1 cellular context compared by ENCODE assay signal in the genomic region with DNA sequence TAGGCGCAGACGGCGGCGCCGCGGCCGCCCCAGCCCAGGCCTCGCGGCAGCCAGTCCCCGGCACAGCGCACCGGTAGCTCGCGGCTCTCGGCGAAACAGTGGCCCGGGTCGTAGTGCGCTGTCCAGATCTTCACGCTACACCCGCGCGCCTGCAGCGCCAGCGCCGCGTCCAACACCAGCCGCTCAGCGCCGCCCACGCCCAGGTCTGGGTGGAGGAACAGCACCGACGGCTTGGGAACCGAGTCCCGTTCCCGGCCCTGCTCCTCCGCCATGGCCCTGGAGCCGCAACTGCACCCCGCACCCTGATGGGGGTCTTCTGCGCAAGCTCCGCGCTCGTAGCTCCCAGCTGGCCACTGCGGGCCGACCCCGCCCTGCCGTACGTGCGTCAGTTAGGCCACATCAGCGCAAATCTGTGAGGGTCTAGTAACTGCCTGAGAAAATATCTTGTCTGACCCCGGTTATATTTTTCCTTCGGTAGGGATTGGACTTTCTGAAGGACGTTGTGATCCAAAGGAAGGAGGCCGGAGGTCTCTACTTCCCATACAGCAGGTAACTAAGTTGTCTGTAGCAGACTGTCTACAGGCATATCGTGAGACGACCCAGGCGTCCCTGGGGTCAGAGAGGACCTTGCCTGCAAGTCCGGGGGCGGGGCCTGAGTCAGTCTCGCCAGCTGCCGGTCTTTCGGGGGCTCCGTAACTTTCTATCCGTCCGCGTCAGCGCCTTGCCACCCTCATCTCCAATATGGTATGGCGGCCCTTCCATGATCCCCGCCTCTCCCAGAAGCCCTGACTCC.
TF ChIP-seq lines count a peak whose summit lies in the region.

A gene with protein sequence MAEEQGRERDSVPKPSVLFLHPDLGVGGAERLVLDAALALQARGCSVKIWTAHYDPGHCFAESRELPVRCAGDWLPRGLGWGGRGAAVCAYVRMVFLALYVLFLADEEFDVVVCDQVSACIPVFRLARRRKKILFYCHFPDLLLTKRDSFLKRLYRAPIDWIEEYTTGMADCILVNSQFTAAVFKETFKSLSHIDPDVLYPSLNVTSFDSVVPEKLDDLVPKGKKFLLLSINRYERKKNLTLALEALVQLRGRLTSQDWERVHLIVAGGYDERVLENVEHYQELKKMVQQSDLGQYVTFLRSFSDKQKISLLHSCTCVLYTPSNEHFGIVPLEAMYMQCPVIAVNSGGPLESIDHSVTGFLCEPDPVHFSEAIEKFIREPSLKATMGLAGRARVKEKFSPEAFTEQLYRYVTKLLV (minus strand): TSS at position 320 of the 793 bp plus-strand sequence. CDS start 48 bp downstream, at position 272.
A gene (plus strand): TSS at position 660 of the 793 bp plus-strand sequence. CDS start 82 bp downstream, at position 742.

TF ChIP-seq in K562, 482 proteins besides CTCF, POLR2A, EP300 and RAD21 (continued from another document and continues in another):
- TF ChIP-seq, protein P1, sequence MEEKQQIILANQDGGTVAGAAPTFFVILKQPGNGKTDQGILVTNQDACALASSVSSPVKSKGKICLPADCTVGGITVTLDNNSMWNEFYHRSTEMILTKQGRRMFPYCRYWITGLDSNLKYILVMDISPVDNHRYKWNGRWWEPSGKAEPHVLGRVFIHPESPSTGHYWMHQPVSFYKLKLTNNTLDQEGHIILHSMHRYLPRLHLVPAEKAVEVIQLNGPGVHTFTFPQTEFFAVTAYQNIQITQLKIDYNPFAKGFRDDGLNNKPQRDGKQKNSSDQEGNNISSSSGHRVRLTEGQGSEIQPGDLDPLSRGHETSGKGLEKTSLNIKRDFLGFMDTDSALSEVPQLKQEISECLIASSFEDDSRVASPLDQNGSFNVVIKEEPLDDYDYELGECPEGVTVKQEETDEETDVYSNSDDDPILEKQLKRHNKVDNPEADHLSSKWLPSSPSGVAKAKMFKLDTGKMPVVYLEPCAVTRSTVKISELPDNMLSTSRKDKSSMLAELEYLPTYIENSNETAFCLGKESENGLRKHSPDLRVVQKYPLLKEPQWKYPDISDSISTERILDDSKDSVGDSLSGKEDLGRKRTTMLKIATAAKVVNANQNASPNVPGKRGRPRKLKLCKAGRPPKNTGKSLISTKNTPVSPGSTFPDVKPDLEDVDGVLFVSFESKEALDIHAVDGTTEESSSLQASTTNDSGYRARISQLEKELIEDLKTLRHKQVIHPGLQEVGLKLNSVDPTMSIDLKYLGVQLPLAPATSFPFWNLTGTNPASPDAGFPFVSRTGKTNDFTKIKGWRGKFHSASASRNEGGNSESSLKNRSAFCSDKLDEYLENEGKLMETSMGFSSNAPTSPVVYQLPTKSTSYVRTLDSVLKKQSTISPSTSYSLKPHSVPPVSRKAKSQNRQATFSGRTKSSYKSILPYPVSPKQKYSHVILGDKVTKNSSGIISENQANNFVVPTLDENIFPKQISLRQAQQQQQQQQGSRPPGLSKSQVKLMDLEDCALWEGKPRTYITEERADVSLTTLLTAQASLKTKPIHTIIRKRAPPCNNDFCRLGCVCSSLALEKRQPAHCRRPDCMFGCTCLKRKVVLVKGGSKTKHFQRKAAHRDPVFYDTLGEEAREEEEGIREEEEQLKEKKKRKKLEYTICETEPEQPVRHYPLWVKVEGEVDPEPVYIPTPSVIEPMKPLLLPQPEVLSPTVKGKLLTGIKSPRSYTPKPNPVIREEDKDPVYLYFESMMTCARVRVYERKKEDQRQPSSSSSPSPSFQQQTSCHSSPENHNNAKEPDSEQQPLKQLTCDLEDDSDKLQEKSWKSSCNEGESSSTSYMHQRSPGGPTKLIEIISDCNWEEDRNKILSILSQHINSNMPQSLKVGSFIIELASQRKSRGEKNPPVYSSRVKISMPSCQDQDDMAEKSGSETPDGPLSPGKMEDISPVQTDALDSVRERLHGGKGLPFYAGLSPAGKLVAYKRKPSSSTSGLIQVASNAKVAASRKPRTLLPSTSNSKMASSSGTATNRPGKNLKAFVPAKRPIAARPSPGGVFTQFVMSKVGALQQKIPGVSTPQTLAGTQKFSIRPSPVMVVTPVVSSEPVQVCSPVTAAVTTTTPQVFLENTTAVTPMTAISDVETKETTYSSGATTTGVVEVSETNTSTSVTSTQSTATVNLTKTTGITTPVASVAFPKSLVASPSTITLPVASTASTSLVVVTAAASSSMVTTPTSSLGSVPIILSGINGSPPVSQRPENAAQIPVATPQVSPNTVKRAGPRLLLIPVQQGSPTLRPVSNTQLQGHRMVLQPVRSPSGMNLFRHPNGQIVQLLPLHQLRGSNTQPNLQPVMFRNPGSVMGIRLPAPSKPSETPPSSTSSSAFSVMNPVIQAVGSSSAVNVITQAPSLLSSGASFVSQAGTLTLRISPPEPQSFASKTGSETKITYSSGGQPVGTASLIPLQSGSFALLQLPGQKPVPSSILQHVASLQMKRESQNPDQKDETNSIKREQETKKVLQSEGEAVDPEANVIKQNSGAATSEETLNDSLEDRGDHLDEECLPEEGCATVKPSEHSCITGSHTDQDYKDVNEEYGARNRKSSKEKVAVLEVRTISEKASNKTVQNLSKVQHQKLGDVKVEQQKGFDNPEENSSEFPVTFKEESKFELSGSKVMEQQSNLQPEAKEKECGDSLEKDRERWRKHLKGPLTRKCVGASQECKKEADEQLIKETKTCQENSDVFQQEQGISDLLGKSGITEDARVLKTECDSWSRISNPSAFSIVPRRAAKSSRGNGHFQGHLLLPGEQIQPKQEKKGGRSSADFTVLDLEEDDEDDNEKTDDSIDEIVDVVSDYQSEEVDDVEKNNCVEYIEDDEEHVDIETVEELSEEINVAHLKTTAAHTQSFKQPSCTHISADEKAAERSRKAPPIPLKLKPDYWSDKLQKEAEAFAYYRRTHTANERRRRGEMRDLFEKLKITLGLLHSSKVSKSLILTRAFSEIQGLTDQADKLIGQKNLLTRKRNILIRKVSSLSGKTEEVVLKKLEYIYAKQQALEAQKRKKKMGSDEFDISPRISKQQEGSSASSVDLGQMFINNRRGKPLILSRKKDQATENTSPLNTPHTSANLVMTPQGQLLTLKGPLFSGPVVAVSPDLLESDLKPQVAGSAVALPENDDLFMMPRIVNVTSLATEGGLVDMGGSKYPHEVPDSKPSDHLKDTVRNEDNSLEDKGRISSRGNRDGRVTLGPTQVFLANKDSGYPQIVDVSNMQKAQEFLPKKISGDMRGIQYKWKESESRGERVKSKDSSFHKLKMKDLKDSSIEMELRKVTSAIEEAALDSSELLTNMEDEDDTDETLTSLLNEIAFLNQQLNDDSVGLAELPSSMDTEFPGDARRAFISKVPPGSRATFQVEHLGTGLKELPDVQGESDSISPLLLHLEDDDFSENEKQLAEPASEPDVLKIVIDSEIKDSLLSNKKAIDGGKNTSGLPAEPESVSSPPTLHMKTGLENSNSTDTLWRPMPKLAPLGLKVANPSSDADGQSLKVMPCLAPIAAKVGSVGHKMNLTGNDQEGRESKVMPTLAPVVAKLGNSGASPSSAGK (IDR thresholded peaks at IDR 0.05): 0 out of 2 replicates have a peak, but pooled peaks have one; percentile 13
- TF ChIP-seq SMAD1 (IDR thresholded peaks at IDR 0.05; ENCODE audit: low read depth, low read length, partially characterized antibody) (peak; percentile 37), MAFF (IDR thresholded peaks at IDR 0.05; ENCODE audit: low read length) (peak; percentile 32), ZNF589 (CRISPR knock-in tag; IDR thresholded peaks at IDR 0.05; ENCODE audit: low read depth) (0 out of 2 replicates have a peak, but pooled peaks have one; percentile 46), JUND (IDR thresholded peaks at IDR 0.05; ENCODE audit: borderline replicate concordance, low read depth, low read length) (peak; percentile 47; the same call in 1 of the 2 replicates), JUND (tag; IDR thresholded peaks at IDR 0.05; ENCODE audit: borderline replicate concordance, low read depth, low read length) (peak; percentile 58; the same call in 2 of the 3 replicates), RNF2 (IDR thresholded peaks at IDR 0.05) (0 out of 2 replicates have a peak, but pooled peaks have one; percentile 16), SAP30 (IDR thresholded peaks at IDR 0.05; ENCODE audit: borderline replicate concordance, insufficient read depth, low read depth, low read length, poor library complexity, severe bottlenecking) (peak; percentile 67), TAF1 (IDR thresholded peaks at IDR 0.05; ENCODE audit: control insufficient read depth, extremely low read depth, insufficient read depth, low read length, severe bottlenecking) (peak; percentile 68), ARNT (IDR thresholded peaks at IDR 0.05) (0 out of 4 replicates have a peak, but pooled peaks of 1 of the 2 experiments have one; percentile 38), ERF (CRISPR knock-in tag; IDR thresholded peaks at IDR 0.05) (peak; percentile 60; the same call in 1 of the 2 replicates), DDX20 (tag; IDR thresholded peaks at IDR 0.05; ENCODE audit: low read depth) (no peak), ZNF644 (tag; IDR thresholded peaks at IDR 0.05; ENCODE audit: low read depth) (no peak), NFIC (IDR thresholded peaks at IDR 0.05) (peak; percentile 8; the same call in 1 of the 2 replicates)
- TF ChIP-seq, protein P2, sequence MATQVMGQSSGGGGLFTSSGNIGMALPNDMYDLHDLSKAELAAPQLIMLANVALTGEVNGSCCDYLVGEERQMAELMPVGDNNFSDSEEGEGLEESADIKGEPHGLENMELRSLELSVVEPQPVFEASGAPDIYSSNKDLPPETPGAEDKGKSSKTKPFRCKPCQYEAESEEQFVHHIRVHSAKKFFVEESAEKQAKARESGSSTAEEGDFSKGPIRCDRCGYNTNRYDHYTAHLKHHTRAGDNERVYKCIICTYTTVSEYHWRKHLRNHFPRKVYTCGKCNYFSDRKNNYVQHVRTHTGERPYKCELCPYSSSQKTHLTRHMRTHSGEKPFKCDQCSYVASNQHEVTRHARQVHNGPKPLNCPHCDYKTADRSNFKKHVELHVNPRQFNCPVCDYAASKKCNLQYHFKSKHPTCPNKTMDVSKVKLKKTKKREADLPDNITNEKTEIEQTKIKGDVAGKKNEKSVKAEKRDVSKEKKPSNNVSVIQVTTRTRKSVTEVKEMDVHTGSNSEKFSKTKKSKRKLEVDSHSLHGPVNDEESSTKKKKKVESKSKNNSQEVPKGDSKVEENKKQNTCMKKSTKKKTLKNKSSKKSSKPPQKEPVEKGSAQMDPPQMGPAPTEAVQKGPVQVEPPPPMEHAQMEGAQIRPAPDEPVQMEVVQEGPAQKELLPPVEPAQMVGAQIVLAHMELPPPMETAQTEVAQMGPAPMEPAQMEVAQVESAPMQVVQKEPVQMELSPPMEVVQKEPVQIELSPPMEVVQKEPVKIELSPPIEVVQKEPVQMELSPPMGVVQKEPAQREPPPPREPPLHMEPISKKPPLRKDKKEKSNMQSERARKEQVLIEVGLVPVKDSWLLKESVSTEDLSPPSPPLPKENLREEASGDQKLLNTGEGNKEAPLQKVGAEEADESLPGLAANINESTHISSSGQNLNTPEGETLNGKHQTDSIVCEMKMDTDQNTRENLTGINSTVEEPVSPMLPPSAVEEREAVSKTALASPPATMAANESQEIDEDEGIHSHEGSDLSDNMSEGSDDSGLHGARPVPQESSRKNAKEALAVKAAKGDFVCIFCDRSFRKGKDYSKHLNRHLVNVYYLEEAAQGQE (CRISPR knock-in tag; IDR thresholded peaks at IDR 0.05; ENCODE audit: low read depth): peak; percentile 70; the same call in 1 of the 2 replicates
- TF ChIP-seq, protein P3, sequence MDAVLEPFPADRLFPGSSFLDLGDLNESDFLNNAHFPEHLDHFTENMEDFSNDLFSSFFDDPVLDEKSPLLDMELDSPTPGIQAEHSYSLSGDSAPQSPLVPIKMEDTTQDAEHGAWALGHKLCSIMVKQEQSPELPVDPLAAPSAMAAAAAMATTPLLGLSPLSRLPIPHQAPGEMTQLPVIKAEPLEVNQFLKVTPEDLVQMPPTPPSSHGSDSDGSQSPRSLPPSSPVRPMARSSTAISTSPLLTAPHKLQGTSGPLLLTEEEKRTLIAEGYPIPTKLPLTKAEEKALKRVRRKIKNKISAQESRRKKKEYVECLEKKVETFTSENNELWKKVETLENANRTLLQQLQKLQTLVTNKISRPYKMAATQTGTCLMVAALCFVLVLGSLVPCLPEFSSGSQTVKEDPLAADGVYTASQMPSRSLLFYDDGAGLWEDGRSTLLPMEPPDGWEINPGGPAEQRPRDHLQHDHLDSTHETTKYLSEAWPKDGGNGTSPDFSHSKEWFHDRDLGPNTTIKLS (IDR thresholded peaks at IDR 0.05; ENCODE audit: borderline replicate concordance, low read depth): peak; percentile 99
- TF ChIP-seq, protein P4, sequence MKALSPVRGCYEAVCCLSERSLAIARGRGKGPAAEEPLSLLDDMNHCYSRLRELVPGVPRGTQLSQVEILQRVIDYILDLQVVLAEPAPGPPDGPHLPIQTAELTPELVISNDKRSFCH (CRISPR knock-in tag; IDR thresholded peaks at IDR 0.05): no peak
- TF ChIP-seq, protein P4 (tag; IDR thresholded peaks at IDR 0.05): 0 out of 2 replicates have a peak, but pooled peaks have one; percentile 12
- TF ChIP-seq, protein P5, sequence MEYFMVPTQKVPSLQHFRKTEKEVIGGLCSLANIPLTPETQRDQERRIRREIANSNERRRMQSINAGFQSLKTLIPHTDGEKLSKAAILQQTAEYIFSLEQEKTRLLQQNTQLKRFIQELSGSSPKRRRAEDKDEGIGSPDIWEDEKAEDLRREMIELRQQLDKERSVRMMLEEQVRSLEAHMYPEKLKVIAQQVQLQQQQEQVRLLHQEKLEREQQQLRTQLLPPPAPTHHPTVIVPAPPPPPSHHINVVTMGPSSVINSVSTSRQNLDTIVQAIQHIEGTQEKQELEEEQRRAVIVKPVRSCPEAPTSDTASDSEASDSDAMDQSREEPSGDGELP (CRISPR knock-in tag; IDR thresholded peaks at IDR 0.05; ENCODE audit: borderline replicate concordance): peak; percentile 100
- TF ChIP-seq, protein P6, sequence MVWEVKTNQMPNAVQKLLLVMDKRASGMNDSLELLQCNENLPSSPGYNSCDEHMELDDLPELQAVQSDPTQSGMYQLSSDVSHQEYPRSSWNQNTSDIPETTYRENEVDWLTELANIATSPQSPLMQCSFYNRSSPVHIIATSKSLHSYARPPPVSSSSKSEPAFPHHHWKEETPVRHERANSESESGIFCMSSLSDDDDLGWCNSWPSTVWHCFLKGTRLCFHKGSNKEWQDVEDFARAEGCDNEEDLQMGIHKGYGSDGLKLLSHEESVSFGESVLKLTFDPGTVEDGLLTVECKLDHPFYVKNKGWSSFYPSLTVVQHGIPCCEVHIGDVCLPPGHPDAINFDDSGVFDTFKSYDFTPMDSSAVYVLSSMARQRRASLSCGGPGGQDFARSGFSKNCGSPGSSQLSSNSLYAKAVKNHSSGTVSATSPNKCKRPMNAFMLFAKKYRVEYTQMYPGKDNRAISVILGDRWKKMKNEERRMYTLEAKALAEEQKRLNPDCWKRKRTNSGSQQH (CRISPR knock-in tag; IDR thresholded peaks at IDR 0.05): 0 out of 2 replicates have a peak, but pooled peaks have one; percentile 33
- TF ChIP-seq, protein P7, sequence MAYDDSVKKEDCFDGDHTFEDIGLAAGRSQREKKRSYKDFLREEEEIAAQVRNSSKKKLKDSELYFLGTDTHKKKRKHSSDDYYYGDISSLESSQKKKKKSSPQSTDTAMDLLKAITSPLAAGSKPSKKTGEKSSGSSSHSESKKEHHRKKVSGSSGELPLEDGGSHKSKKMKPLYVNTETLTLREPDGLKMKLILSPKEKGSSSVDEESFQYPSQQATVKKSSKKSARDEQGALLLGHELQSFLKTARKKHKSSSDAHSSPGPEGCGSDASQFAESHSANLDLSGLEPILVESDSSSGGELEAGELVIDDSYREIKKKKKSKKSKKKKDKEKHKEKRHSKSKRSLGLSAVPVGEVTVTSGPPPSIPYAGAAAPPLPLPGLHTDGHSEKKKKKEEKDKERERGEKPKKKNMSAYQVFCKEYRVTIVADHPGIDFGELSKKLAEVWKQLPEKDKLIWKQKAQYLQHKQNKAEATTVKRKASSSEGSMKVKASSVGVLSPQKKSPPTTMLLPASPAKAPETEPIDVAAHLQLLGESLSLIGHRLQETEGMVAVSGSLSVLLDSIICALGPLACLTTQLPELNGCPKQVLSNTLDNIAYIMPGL (CRISPR knock-in tag; IDR thresholded peaks at IDR 0.05): 0 out of 2 replicates have a peak, but pooled peaks have one; percentile 73
